24 cellular contexts compared by ENCODE assay signal in genomic region chr18:30142870-30143269, GRCh38.
"Had no signal": no experiment of that assay in that cellular context is flagged by ENCODE, and none has a peak within 500 bp of the region (broad histone marks: within the 10 kb centered on the region; RNA-seq: fewer than 3 reads in every experiment).

No MANE protein-coding gene starts in this region.

- H3K4me1 ChIP-seq: colonic mucosa, esophagus squamous epithelium, gastrocnemius medialis, left lung, lower lobe of right lung had no signal

- H3K27ac ChIP-seq: colonic mucosa, epithelial cell of prostate, esophagus squamous epithelium, gastrocnemius medialis, left lung, lower lobe of right lung had no signal

- H3K36me3 Mint-ChIP-seq: mesothelial cell of epicardium, naive B cell had no signal

- H3K4me3 Mint-ChIP-seq: dendritic cell treated with granulocyte-macrophage colony-stimulating factor and Interleukin-4, amounts not matched to agents 40 ng/mL and 50 ng/mL, for 4 days; effector memory CD8-positive, alpha-beta T cell; endodermal cell; mesothelial cell of epicardium; naive B cell had no signal

- H3K4me1 Mint-ChIP-seq: endodermal cell had no signal

- H3K27me3 ChIP-seq: colonic mucosa, esophagus squamous epithelium, gastrocnemius medialis, left lung had no signal

- DNase-seq: colonic mucosa; cortex of kidney; effector CD8-positive, alpha-beta T cell; effector memory CD8-positive, alpha-beta T cell; endodermal cell; erythroblast; esophagus squamous epithelium; foreskin fibroblast; foreskin melanocyte; gastrocnemius medialis; glutamatergic neuron; head of caudate nucleus; hippocampal formation; left cardiac atrium; left lung; left ventricle myocardium superior; lower lobe of right lung; mesenchymal stem cell; mucosa of descending colon; naive B cell had no signal

- H3K4me3 ChIP-seq: colonic mucosa, esophagus squamous epithelium, gastrocnemius medialis, left lung, lower lobe of right lung, mucosa of descending colon had no signal

- H3K36me3 ChIP-seq: colonic mucosa, esophagus squamous epithelium, gastrocnemius medialis, left lung, lower lobe of right lung had no signal

- H3K27ac Mint-ChIP-seq: dendritic cell treated with granulocyte-macrophage colony-stimulating factor and Interleukin-4, amounts not matched to agents 40 ng/mL and 50 ng/mL, for 4 days; effector memory CD8-positive, alpha-beta T cell; endodermal cell; mesothelial cell of epicardium; naive B cell had no signal

- H3K27me3 Mint-ChIP-seq: dendritic cell treated with granulocyte-macrophage colony-stimulating factor and Interleukin-4, amounts not matched to agents 40 ng/mL and 50 ng/mL, for 4 days; effector memory CD8-positive, alpha-beta T cell; naive B cell had no signal

- ATAC-seq: effector memory CD8-positive, alpha-beta T cell; esophagus mucosa; gastrocnemius medialis; left cardiac atrium; left lung; left ventricle myocardium superior; lower lobe of right lung; mucosa of descending colon had no signal

- H3K9me3 ChIP-seq: colonic mucosa, gastrocnemius medialis had no signal
